ENCODE assay signal across 15 cellular contexts in genomic region chr14:51807355-51807754, GRCh38. TPM values are rescaled to one million over a fixed set of nuclear protein-coding genes. Genes with fewer than 3 reads are reported as not detected.
A peak's percentile ranks its signal among the peaks of the same experiment; 100 is the strongest.
DNase-seq lines count a peak whose midpoint lies in the region.
"Had no signal": no experiment of that assay in that cellular context is flagged by ENCODE, and none has a peak within 500 bp of the region (broad histone marks: within the 10 kb centered on the region; RNA-seq: fewer than 3 reads in every experiment).

No MANE protein-coding gene starts in this region.

- H3K9ac ChIP-seq in adipocyte (ENCODE audit: low read length) (no peak overlapping the region), skeletal muscle satellite cell (ENCODE audit: low read depth, low read length) (no peak overlapping the region)

- H3K4me3 ChIP-seq in adipocyte (ENCODE audit: low read length) (peak overlapping the region; percentile 35), skeletal muscle satellite cell (ENCODE audit: low read length) (no peak overlapping the region)
- H3K4me3 ChIP-seq: mucosa of descending colon, vagina had no signal

- H3K36me3 ChIP-seq in adipocyte (ENCODE audit: control insufficient read depth, insufficient read depth, low read length, severe bottlenecking) (no peaks in the 10 kb centered on the region), skeletal muscle satellite cell (ENCODE audit: insufficient read depth, low read length) (no peaks in the 10 kb centered on the region)
- H3K36me3 ChIP-seq: vagina had no signal

- H3K4me1 ChIP-seq in adipocyte (ENCODE audit: control insufficient read depth, insufficient read depth, low read length) (peaks cover 19% of the 10 kb centered on the region), skeletal muscle satellite cell (ENCODE audit: control insufficient read depth, insufficient read depth, low read length) (peaks cover 3% of the 10 kb centered on the region)
- H3K4me1 ChIP-seq: vagina had no signal

- peak overlapping the region; percentile 32 for H3K4me2 ChIP-seq in skeletal muscle satellite cell (ENCODE audit: low read length)

- DNase-seq in G401 (ENCODE audit: low spot score) (peak; percentile 66), adipocyte (ENCODE audit: low read depth) (no peak), kidney tubule cell (ENCODE audit: low spot score) (peak; percentile 96), putamen (ENCODE audit: low spot score) (no peak), NCI-H187 (lab: John Stamatoyannopoulos, UW) (no peak), NCI-H510A treated with DMSO at 0.1 percent for 48 hours (lab: John Stamatoyannopoulos, UW) (no peak), Kasumi-1 (lab: John Stamatoyannopoulos, UW) (no peak)
- DNase-seq: activated CD4-positive, alpha-beta T cell treated with anti-CD3 and anti-CD28 coated beads, Interleukin-2, amount 50 U/mL, for 1 hour; activated gamma-delta T cell treated with Interleukin-2 at 50 U/mL for 16 hours; mucosa of descending colon; NCI-H1436; NCI-H345; NK-92 treated with Interleukin-12 subunit alpha and Interleukin-12 subunit beta, amount 100 ng/mL, for 24 hours had no signal

- in situ Hi-C loops in G401 (cut with HindIII; ENCODE audit: low sequenced_read_pairs): no loop called here

- peaks cover 6% of the 10 kb centered on the region for H3K9me3 ChIP-seq in adipocyte (ENCODE audit: control insufficient read depth, low read length)
- H3K9me3 ChIP-seq in skeletal muscle satellite cell (replicated peaks; ENCODE audit: low read length): no peaks in the 10 kb centered on the region
- H3K9me3 ChIP-seq: mucosa of descending colon, vagina had no signal

- H3K27me3 ChIP-seq in adipocyte (replicated peaks; ENCODE audit: control insufficient read depth, insufficient read depth, low read length): no peaks in the 10 kb centered on the region
- H3K27me3 ChIP-seq in skeletal muscle satellite cell (ENCODE audit: control insufficient read depth, insufficient read depth, low read length): peaks cover 7% of the 10 kb centered on the region
- H3K27me3 ChIP-seq: vagina had no signal

RNA-seq across cellular contexts. Expression of gene GNG2, which starts 53.1 kb away (rescaled TPM):
- not detected in 2 replicates for total RNA-seq in G401 (2014; rRNA removed; shearing (Covaris generic))
- 16.8 and 17.0 TPM in 2 replicates for total RNA-seq in skeletal muscle satellite cell (2012; rRNA removed)

Comparison
In these comparisons a context has a peak if more than half of its experiments do, and no peak if none do; other contexts are left out.
1. DNase-seq: peak in G401 (single experiment) and kidney tubule cell (single experiment); none in adipocyte (single experiment), putamen (single experiment), NCI-H187 (0 of 2), NCI-H510A treated with DMSO at 0.1 percent for 48 hours (single experiment) and Kasumi-1 (0 of 2).